1 cellular context compared by ENCODE assay signal in genomic region chr19:44725684-44726083, GRCh38.
A peak's percentile ranks its signal among the peaks of the same experiment; 100 is the strongest.
TF ChIP-seq lines count a peak whose summit lies in the region.

No MANE protein-coding gene starts in this region.

TF ChIP-seq in HepG2, 621 proteins besides CTCF, POLR2A, EP300 and RAD21:
- TF ChIP-seq ZSCAN21 (CRISPR knock-in tag; IDR thresholded peaks at IDR 0.05; ENCODE audit: borderline replicate concordance) (no peak), GMEB1 (CRISPR knock-in tag; IDR thresholded peaks at IDR 0.05; ENCODE audit: borderline replicate concordance) (0 out of 2 replicates have a peak, but pooled peaks have one; percentile 4), ZNF180 (CRISPR knock-in tag; IDR thresholded peaks at IDR 0.05; ENCODE audit: borderline replicate concordance, low read depth) (no peak), GLI4 (CRISPR knock-in tag; IDR thresholded peaks at IDR 0.05; ENCODE audit: borderline replicate concordance) (no peak), ZHX2 (IDR thresholded peaks at IDR 0.05; ENCODE audit: low read depth) (no peak), ZHX2 (CRISPR knock-in tag; IDR thresholded peaks at IDR 0.05; ENCODE audit: borderline replicate concordance) (no peak), ZNF296 (CRISPR knock-in tag; conservative IDR thresholded peaks at IDR 0.05) (0 out of 2 replicates have a peak, but pooled peaks have one; percentile 36), ZNF446 (CRISPR knock-in tag; IDR thresholded peaks at IDR 0.05) (no peak), ZC3H4 (CRISPR knock-in tag; IDR thresholded peaks at IDR 0.05; ENCODE audit: borderline replicate concordance) (no peak), ASH2L (IDR thresholded peaks at IDR 0.05; ENCODE audit: insufficient read length, low read depth, low read length) (no peak), ARID4A (CRISPR knock-in tag; IDR thresholded peaks at IDR 0.05; ENCODE audit: borderline replicate concordance) (no peak), SMAD9 (CRISPR knock-in tag; IDR thresholded peaks at IDR 0.05) (no peak), DPF2 (CRISPR knock-in tag; IDR thresholded peaks at IDR 0.05; ENCODE audit: borderline replicate concordance, low read depth) (no peak), ZFP90 (CRISPR knock-in tag; IDR thresholded peaks at IDR 0.05; ENCODE audit: borderline replicate concordance) (no peak), ZNF580 (CRISPR knock-in tag; IDR thresholded peaks at IDR 0.05; ENCODE audit: borderline replicate concordance, low read depth) (no peak), HBP1 (CRISPR knock-in tag; IDR thresholded peaks at IDR 0.05; ENCODE audit: low read depth) (no peak), NR2C2 (CRISPR knock-in tag; IDR thresholded peaks at IDR 0.05; ENCODE audit: borderline replicate concordance) (no peak), ATM (IDR thresholded peaks at IDR 0.05; ENCODE audit: borderline replicate concordance) (no peak), ZNF343 (CRISPR knock-in tag; IDR thresholded peaks at IDR 0.05) (no peak), HOMEZ (CRISPR knock-in tag; IDR thresholded peaks at IDR 0.05; ENCODE audit: low read depth) (no peak), E2F5 (CRISPR knock-in tag; conservative IDR thresholded peaks at IDR 0.05) (no peak), ZFP91 (CRISPR knock-in tag; IDR thresholded peaks at IDR 0.05; ENCODE audit: borderline replicate concordance) (0 out of 2 replicates have a peak, but pooled peaks have one; percentile 9)
